In the genomic region with DNA sequence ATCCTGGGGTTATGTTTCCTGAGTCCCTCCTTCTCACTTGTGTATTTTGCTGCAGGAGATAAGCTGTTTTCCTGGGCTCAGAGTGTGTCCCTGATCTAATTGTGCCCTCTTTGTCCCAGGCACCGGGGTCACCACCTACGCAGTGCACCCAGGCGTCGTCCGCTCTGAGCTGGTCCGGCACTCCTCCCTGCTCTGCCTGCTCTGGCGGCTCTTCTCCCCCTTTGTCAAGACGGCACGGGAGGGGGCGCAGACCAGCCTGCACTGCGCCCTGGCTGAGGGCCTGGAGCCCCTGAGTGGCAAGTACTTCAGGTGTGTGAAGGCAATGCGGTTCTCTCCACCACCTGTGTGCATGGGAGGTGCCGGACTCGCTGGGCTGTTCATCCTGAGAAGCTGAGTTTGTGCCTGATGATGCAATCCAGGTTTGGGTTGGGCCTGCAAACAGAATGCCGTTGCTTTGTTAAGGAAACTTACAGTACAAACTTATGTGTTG, we compare ENCODE assay signal across 17 cellular contexts. TPM values are rescaled to one million over a fixed set of nuclear protein-coding genes. Genes with fewer than 3 reads are reported as not detected.
DNase-seq lines count a peak whose midpoint lies in the region; ATAC-seq and TF ChIP-seq lines count a peak whose summit lies in the region.
"Had no signal": no experiment of that assay in that cellular context is flagged by ENCODE, and none has a peak within 500 bp of the region (broad histone marks: within the 10 kb centered on the region; RNA-seq: fewer than 3 reads in every experiment).

No MANE protein-coding gene starts in this region.

- no peak overlapping the region for H4K8ac ChIP-seq in mesenchymal stem cell (ENCODE audit: low read length)

- H3K9me2 ChIP-seq in SK-N-SH, result no peaks in the 10 kb centered on the region

- no peak overlapping the region for H2BK5ac ChIP-seq in mesenchymal stem cell (ENCODE audit: low read depth, low read length, poor library complexity, severe bottlenecking)

- H2AFZ ChIP-seq in mesenchymal stem cell (ENCODE audit: low read depth, low read length) (no peak overlapping the region), SK-N-SH (ENCODE audit: low read depth) (no peak overlapping the region)
- H2AFZ ChIP-seq: PC-9 had no signal

- POLR2A ChIA-PET in SK-N-SH (lab: Yijun Ruan, JAX), result no interaction called here

- TF ChIP-seq RAD21 in SK-N-SH (IDR thresholded peaks at IDR 0.05; ENCODE audit: low read length), result no peak

- no peak for TF ChIP-seq CTCF in foreskin keratinocyte (conservative IDR thresholded peaks at IDR 0.05)
- no peak for TF ChIP-seq CTCF in upper lobe of right lung (IDR thresholded peaks at IDR 0.05)
- no peak for TF ChIP-seq CTCF in SK-N-SH (IDR thresholded peaks at IDR 0.05)

- H3K14ac ChIP-seq in mesenchymal stem cell (ENCODE audit: low read length in 2 of 2), result no peak overlapping the region

- no peak for TF ChIP-seq EP300 in SK-N-SH (IDR thresholded peaks at IDR 0.05; ENCODE audit: borderline replicate concordance in 1 of 2, low read depth in 1 of 2, low read length in 1 of 2)

- H3K18ac ChIP-seq in mesenchymal stem cell (ENCODE audit: low read depth in 1 of 2, low read length in 2 of 2), result no peak overlapping the region

- H3K27me3 ChIP-seq in foreskin keratinocyte (peaks cover 28% of the 10 kb centered on the region), mesenchymal stem cell (ENCODE audit: control insufficient read depth in 1 of 2, insufficient read depth in 1 of 2, low read length in 2 of 2) (peaks cover 50 to 52% of the 10 kb centered on the region in 2 experiments), upper lobe of right lung (peaks cover 6% of the 10 kb centered on the region), SK-N-SH (ENCODE audit: insufficient read depth) (peaks cover 12% of the 10 kb centered on the region; the same call in 1 of the 2 replicates)
- H3K27me3 ChIP-seq: ascending aorta, heart right ventricle had no signal

- no peak overlapping the region for H2BK15ac ChIP-seq in mesenchymal stem cell (ENCODE audit: low read depth, poor library complexity, severe bottlenecking)

- H3K9ac ChIP-seq in mesenchymal stem cell (ENCODE audit: low read length) (no peak overlapping the region), SK-N-SH (no peak overlapping the region)

- H3K36me3 ChIP-seq in mesenchymal stem cell (ENCODE audit: control insufficient read depth in 1 of 2, insufficient read depth in 2 of 2, low read depth in 1 of 2, low read length in 2 of 2) (no peaks in the 10 kb centered on the region), upper lobe of right lung (no peaks in the 10 kb centered on the region), SK-N-SH (replicated peaks in 1 of 2; ENCODE audit: control insufficient read depth in 1 of 2, insufficient read depth in 2 of 2, low read length in 1 of 2) (no peaks in the 10 kb centered on the region)
- H3K36me3 ChIP-seq: ascending aorta, heart right ventricle had no signal

- intact Hi-C loops in upper lobe of right lung (cut with DNase I), result no loop called here

- H3K23ac ChIP-seq in mesenchymal stem cell (ENCODE audit: low read length in 2 of 2), result no peak overlapping the region

- DNase-seq in NCI-H69 (lab: John Stamatoyannopoulos, UW), result peak; percentile 64
- DNase-seq in foreskin keratinocyte, result peak in 1 of 2 donors; percentile 41
- no peak for DNase-seq in mesenchymal stem cell
- peak; percentile 71 for DNase-seq in upper lobe of right lung
- no peak for DNase-seq in hepatic stellate cell (ENCODE audit: low spot score)
- DNase-seq in SK-N-SH, result no peak
- DNase-seq: activated CD4-positive, alpha-beta T cell treated with anti-CD3 and anti-CD28 coated beads for 36 hours; effector memory CD4-positive, alpha-beta T cell; GF-D8; heart right ventricle; Kasumi-1; NCI-H2171; PC-9; stimulated activated naive CD8-positive, alpha-beta T cell treated with anti-CD3 and anti-CD28 coated beads, Interleukin-15, amount 100 ng/mL, for 72 hours; T-helper 1 cell had no signal

- H3K4ac ChIP-seq in mesenchymal stem cell (ENCODE audit: low read depth in 1 of 2, low read length in 2 of 2), result no peak overlapping the region

- no peak overlapping the region for H2BK12ac ChIP-seq in mesenchymal stem cell (ENCODE audit: low read length in 2 of 2)

- no peaks in the 10 kb centered on the region for H3K4me1 ChIP-seq in foreskin keratinocyte
- peaks cover 7% of the 10 kb centered on the region for H3K4me1 ChIP-seq in mesenchymal stem cell (ENCODE audit: control insufficient read depth, insufficient read depth, low read depth, low read length)
- H3K4me1 ChIP-seq in upper lobe of right lung, result no peaks in the 10 kb centered on the region
- H3K4me1 ChIP-seq in SK-N-SH (ENCODE audit: control insufficient read depth in 1 of 2, insufficient read depth in 2 of 2, low read depth in 1 of 2, low read length in 1 of 2), result no peaks in the 10 kb centered on the region
- H3K4me1 ChIP-seq: ascending aorta had no signal

- ATAC-seq in foreskin keratinocyte (peak; percentile 12), upper lobe of right lung (peak; percentile 86), GM18861 (IDR thresholded peaks at IDR 0.05; ENCODE audit: unreplicated experiment) (no peak)
- ATAC-seq: activated CD4-positive, alpha-beta T cell treated with anti-CD3 and anti-CD28 coated beads for 36 hours; stimulated activated naive CD8-positive, alpha-beta T cell treated with anti-CD3 and anti-CD28 coated beads, Interleukin-15, amount 100 ng/mL, for 72 hours had no signal

- H3K79me1 ChIP-seq in mesenchymal stem cell (replicated peaks; ENCODE audit: low read length, poor library complexity, severe bottlenecking), result no peaks in the 10 kb centered on the region

- H3K4me3 ChIP-seq in mesenchymal stem cell (ENCODE audit: insufficient read depth in 1 of 2, low read depth in 1 of 2, low read length in 2 of 2) (no peak overlapping the region), upper lobe of right lung (no peak overlapping the region), SK-N-SH (ENCODE audit: low read depth in 2 of 2, low read length in 1 of 2) (no peak overlapping the region)
- H3K4me3 ChIP-seq: ascending aorta, heart right ventricle, PC-9 had no signal

- no peak overlapping the region for H2AK5ac ChIP-seq in mesenchymal stem cell (ENCODE audit: low read length, severe bottlenecking)

- peak overlapping the region; percentile 68 for H4K91ac ChIP-seq in mesenchymal stem cell (ENCODE audit: low read length)

- H4K20me1 ChIP-seq in SK-N-SH (ENCODE audit: insufficient read depth), result no peaks in the 10 kb centered on the region

- no peaks in the 10 kb centered on the region for H3F3A ChIP-seq in SK-N-SH (replicated peaks; ENCODE audit: insufficient read depth)

- no peak overlapping the region for H2BK120ac ChIP-seq in mesenchymal stem cell (ENCODE audit: low read depth, low read length)

- no peak overlapping the region for H3K4me2 ChIP-seq in mesenchymal stem cell (ENCODE audit: low read length, poor library complexity, severe bottlenecking)
- H3K4me2 ChIP-seq in SK-N-SH, result no peak overlapping the region
- H3K4me2 ChIP-seq: PC-9 had no signal

- H3K79me2 ChIP-seq in SK-N-SH (ENCODE audit: insufficient read depth), result no peaks in the 10 kb centered on the region

- H3K27ac ChIP-seq in foreskin keratinocyte, result no peak overlapping the region
- H3K27ac ChIP-seq in mesenchymal stem cell (ENCODE audit: low read length, poor library complexity, severe bottlenecking), result no peak overlapping the region
- H3K27ac ChIP-seq in upper lobe of right lung, result no peak overlapping the region
- H3K27ac ChIP-seq in SK-N-SH (ENCODE audit: low read depth in 2 of 2, low read length in 1 of 2), result no peak overlapping the region
- H3K27ac ChIP-seq: ascending aorta, heart right ventricle, PC-9 had no signal

- peaks cover 11% of the 10 kb centered on the region for H3K9me3 ChIP-seq in mesenchymal stem cell (ENCODE audit: control insufficient read depth, low read length)
- no peaks in the 10 kb centered on the region for H3K9me3 ChIP-seq in upper lobe of right lung
- no peaks in the 10 kb centered on the region for H3K9me3 ChIP-seq in SK-N-SH
- H3K9me3 ChIP-seq: ascending aorta, heart right ventricle had no signal

- CTCF ChIA-PET in SK-N-SH (lab: Yijun Ruan, JAX), result interaction anchor here (0.9 to 1.2 kb wide), 2 partner anchors 20 to 23 kb away, joined by 3 to 4 read pairs; no protein-coding TSS in a partner anchor

- WGBS in mesenchymal stem cell, result 38% methylated on average over 15 of the region's 15 CpGs
- WGBS in SK-N-SH (ENCODE audit: low lambda C conversion rate), result 86% methylated on average over 11 of the region's 15 CpGs

TF ChIP-seq in SK-N-SH, 30 proteins besides CTCF, POLR2A, EP300 and RAD21 (continues in another document):
- TF ChIP-seq NFIC (IDR thresholded peaks at IDR 0.05; ENCODE audit: borderline replicate concordance), result no peak

RNA-seq across cellular contexts. Expression of gene RDH12, which starts 27.4 kb away (rescaled TPM):
- total RNA-seq in foreskin keratinocyte (0.07 TPM in 1 of 2 replicates, not detected in the other), upper lobe of right lung (0.20 TPM)
- polyA plus RNA-seq in foreskin keratinocyte (0.07 TPM in 1 of 2 replicates, not detected in the other), SK-N-SH (2012; rRNA removed) (not detected in 2 replicates)
- polyA plus RNA-seq in mesenchymal stem cell (2013, experiment 1 of 2), result not detected
- polyA plus RNA-seq in mesenchymal stem cell (2013, experiment 2 of 2), result 0.01 TPM
- polyA plus RNA-seq in SK-N-SH (2012; cell fraction: cytosol; rRNA removed), result not detected in 2 replicates
- 0.04 TPM in 1 of 2 replicates, not detected in the other for polyA plus RNA-seq in SK-N-SH (2012; cell fraction: nucleus; rRNA removed)
- total RNA-seq: activated CD4-positive, alpha-beta T cell treated with anti-CD3 and anti-CD28 coated beads for 36 hours; ascending aorta; PC-9 had no signal
- polyA plus RNA-seq: heart right ventricle had no signal

RNA-seq across cellular contexts. Expression of gene RDH11, which starts 33.6 kb away (rescaled TPM):
- total RNA-seq in foreskin keratinocyte (118 and 119 TPM in 2 replicates), upper lobe of right lung (58.4 TPM)
- polyA plus RNA-seq in foreskin keratinocyte (68.8 and 75.9 TPM in 2 replicates), SK-N-SH (2012; rRNA removed) (44.7 and 65.8 TPM in 2 replicates)
- 114 TPM for polyA plus RNA-seq in mesenchymal stem cell (2013, experiment 1 of 2)
- 119 TPM for polyA plus RNA-seq in mesenchymal stem cell (2013, experiment 2 of 2)
- 46.2 and 50.9 TPM in 2 replicates for polyA plus RNA-seq in SK-N-SH (2012; cell fraction: cytosol; rRNA removed)
- polyA plus RNA-seq in SK-N-SH (2012; cell fraction: nucleus; rRNA removed), result 84.6 and 101 TPM in 2 replicates

RNA-seq across cellular contexts. Expression of gene VTI1B, which starts 54.7 kb away (rescaled TPM):
- total RNA-seq in foreskin keratinocyte (64.5 and 74.3 TPM in 2 replicates), upper lobe of right lung (122 TPM)
- polyA plus RNA-seq in foreskin keratinocyte (91.3 and 98.4 TPM in 2 replicates), SK-N-SH (2012; rRNA removed) (59.2 and 71.8 TPM in 2 replicates)
- polyA plus RNA-seq in mesenchymal stem cell (2013, experiment 1 of 2), result 72.5 TPM
- polyA plus RNA-seq in mesenchymal stem cell (2013, experiment 2 of 2), result 79.1 TPM
- polyA plus RNA-seq in SK-N-SH (2012; cell fraction: cytosol; rRNA removed), result 83.3 and 105 TPM in 2 replicates
- polyA plus RNA-seq in SK-N-SH (2012; cell fraction: nucleus; rRNA removed), result 21.3 and 29.2 TPM in 2 replicates

Comparison
In these comparisons a context has a peak if more than half of its experiments do, and no peak if none do; other contexts are left out.
1. DNase-seq: peak in NCI-H69 (single experiment) and upper lobe of right lung (single experiment); none in mesenchymal stem cell (single experiment), hepatic stellate cell (single experiment) and SK-N-SH (single experiment).